10 cellular contexts compared by ENCODE assay signal in genomic region chr10:67521546-67521945, GRCh38.
DNase-seq lines count a peak whose midpoint lies in the region; ATAC-seq, FAIRE-seq and TF ChIP-seq lines count a peak whose summit lies in the region.
"Had no signal": no experiment of that assay in that cellular context is flagged by ENCODE, and none has a peak within 500 bp of the region (broad histone marks: within the 10 kb centered on the region; RNA-seq: fewer than 3 reads in every experiment).

No MANE protein-coding gene starts in this region.

- no peaks in the 10 kb centered on the region for H3F3A ChIP-seq in PC-3 (ENCODE audit: low read length, unreplicated experiment)

- no peaks in the 10 kb centered on the region for H4K20me1 ChIP-seq in PC-3 (ENCODE audit: low read length)

- no peak for FAIRE-seq in GM12891 (lab: Jason Lieb, UNC)

- peaks cover 17% of the 10 kb centered on the region for H3K4me1 ChIP-seq in PC-3 (ENCODE audit: insufficient read depth, low read length)
- peaks cover 4% of the 10 kb centered on the region for H3K4me1 ChIP-seq in endocrine pancreas (ENCODE audit: control insufficient read depth, insufficient read depth, low read length)

- no TSS peak for BruUV-seq in PC-3 (replicated peaks; lab: Mats Ljungman, UMichigan)

- H3K36me3 ChIP-seq in PC-3 (ENCODE audit: low read depth, low read length) (no peaks in the 10 kb centered on the region), endocrine pancreas (ENCODE audit: control insufficient read depth, insufficient read depth, low read length) (no peaks in the 10 kb centered on the region)
- H3K36me3 ChIP-seq: MG63 had no signal

- POLR2A ChIA-PET in PC-3 (lab: Charles Lee; ENCODE audit: unreplicated experiment): interaction anchor here (0.6 to 0.7 kb wide), 2 partner anchors 509 to 675 kb away, joined by 3 to 4 read pairs; no protein-coding TSS in a partner anchor

- DNase-seq in PC-3 (no peak), GM12891 (ENCODE audit: insufficient read length, low spot score) (no peak)
- DNase-seq in stimulated activated naive CD4-positive, alpha-beta T cell (lab: John Stamatoyannopoulos, UW): no peak
- DNase-seq: NCI-H187 had no signal

- H3K9me2 ChIP-seq in PC-3 (replicated peaks; ENCODE audit: low read length): no peaks in the 10 kb centered on the region

- no peak for TF ChIP-seq CTCF in PC-3 (conservative IDR thresholded peaks at IDR 0.05; ENCODE audit: low read depth, low read length)

- H3K4me3 ChIP-seq in PC-3 (ENCODE audit: low read length): no peak overlapping the region
- peak overlapping the region; percentile 59 for H3K4me3 ChIP-seq in endocrine pancreas (ENCODE audit: control insufficient read depth, insufficient read depth, low read length)
- H3K4me3 ChIP-seq: MG63, PC-9 had no signal

- no peak overlapping the region for H3K27ac ChIP-seq in PC-3 (ENCODE audit: low read length)
- H3K27ac ChIP-seq: PC-9 had no signal

- no peaks in the 10 kb centered on the region for H3K9me3 ChIP-seq in PC-3 (ENCODE audit: low read length)
- no peaks in the 10 kb centered on the region for H3K9me3 ChIP-seq in endocrine pancreas (ENCODE audit: control insufficient read depth, low read length)
- H3K9me3 ChIP-seq: MG63 had no signal

- H3K27me3 ChIP-seq in PC-3 (ENCODE audit: low read length): peaks cover 14% of the 10 kb centered on the region
- no peaks in the 10 kb centered on the region for H3K27me3 ChIP-seq in endocrine pancreas (ENCODE audit: control insufficient read depth, insufficient read depth, low read length)
- H3K27me3 ChIP-seq: MG63 had no signal

- no peak for TF ChIP-seq POLR2A in GM12891 (IDR thresholded peaks at IDR 0.05; ENCODE audit: low read depth, low read length)

- intact Hi-C loops in PC-3 (cut with micrococcal nuclease): loop anchor here (1.0 to 10.0 kb wide), 9 partner anchors 45 to 1219 kb away; no protein-coding TSS in a partner anchor

- no peak overlapping the region for H3K4me2 ChIP-seq in PC-3 (ENCODE audit: low read length)
- H3K4me2 ChIP-seq: PC-9 had no signal

- H3K9ac ChIP-seq in PC-3 (ENCODE audit: low read length): no peak overlapping the region
- no peak overlapping the region for H3K9ac ChIP-seq in endocrine pancreas (ENCODE audit: control insufficient read depth, insufficient read depth, low read length)

- CTCF ChIA-PET in PC-3 (lab: Charles Lee): interaction anchor here (0.5 to 1.7 kb wide), 16 partner anchors 15 to 773 kb away, joined by 3 to 9 read pairs (median 4); partner anchors contain the start of gene LRRTM3

- ATAC-seq in GM19324 (IDR thresholded peaks at IDR 0.05; ENCODE audit: low FRiP score, unreplicated experiment) (peak; percentile 70), HG03025 (IDR thresholded peaks at IDR 0.05; ENCODE audit: low FRiP score, unreplicated experiment) (peak; percentile 15), PC-3 (peak; percentile 2; the same call in 1 of the 2 replicates), GM21825 (IDR thresholded peaks at IDR 0.05; ENCODE audit: unreplicated experiment) (no peak)

- H3K79me2 ChIP-seq in PC-3 (ENCODE audit: low read length): no peaks in the 10 kb centered on the region

- no peak overlapping the region for H2AFZ ChIP-seq in PC-3 (ENCODE audit: low read length)

TF ChIP-seq in GM12891, 5 proteins besides CTCF, POLR2A, EP300 and RAD21:
- no peak for TF ChIP-seq TAF1 (IDR thresholded peaks at IDR 0.05; ENCODE audit: low read depth, low read length)
- TF ChIP-seq PAX5 (IDR thresholded peaks at IDR 0.05; ENCODE audit: insufficient read depth, low read length, severe bottlenecking): no peak
- no peak for TF ChIP-seq POLR2AphosphoS5 (IDR thresholded peaks at IDR 0.05; ENCODE audit: low read depth, low read length)
- no peak for TF ChIP-seq SPI1 (IDR thresholded peaks at IDR 0.05; ENCODE audit: low read depth, low read length)
- TF ChIP-seq POU2F2 (IDR thresholded peaks at IDR 0.05; ENCODE audit: low read depth, low read length): no peak
